In the genomic region with DNA sequence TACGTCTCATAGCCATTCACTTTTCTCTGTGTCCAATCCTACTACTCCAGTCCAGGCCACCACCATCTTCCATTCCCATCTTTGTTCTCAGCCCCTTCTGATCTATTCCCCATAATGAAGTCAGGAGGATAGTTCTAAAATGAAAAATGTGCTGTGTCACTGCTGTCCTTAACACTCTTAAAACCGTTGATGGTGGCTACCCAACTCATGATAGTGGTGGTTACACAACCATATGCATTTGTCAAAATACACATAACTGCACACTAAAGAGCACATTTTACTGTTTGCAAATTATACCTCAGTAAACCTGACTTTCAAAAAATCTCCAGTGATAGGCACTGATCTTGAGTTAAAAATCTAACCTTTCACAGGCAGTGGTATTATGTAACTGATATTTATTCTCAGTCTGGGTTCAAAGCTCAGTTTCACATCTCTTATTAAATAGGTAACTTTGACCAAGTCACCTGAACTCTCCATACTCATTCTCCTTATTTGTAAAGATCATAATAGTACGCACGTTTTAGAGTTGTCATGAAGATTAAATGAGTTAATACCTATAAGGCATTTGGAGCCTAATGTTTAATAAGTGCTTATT, we compare ENCODE assay signal across 1 cellular context.
TF ChIP-seq lines count a peak whose summit lies in the region.

No MANE protein-coding gene starts in this region.

TF ChIP-seq in K562, 482 proteins besides CTCF, POLR2A, EP300 and RAD21 (continued from another document):
- TF ChIP-seq, protein P1, sequence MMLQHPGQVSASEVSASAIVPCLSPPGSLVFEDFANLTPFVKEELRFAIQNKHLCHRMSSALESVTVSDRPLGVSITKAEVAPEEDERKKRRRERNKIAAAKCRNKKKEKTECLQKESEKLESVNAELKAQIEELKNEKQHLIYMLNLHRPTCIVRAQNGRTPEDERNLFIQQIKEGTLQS (IDR thresholded peaks at IDR 0.05) = no peak
- TF ChIP-seq, protein P1 (CRISPR knock-in tag; conservative IDR thresholded peaks at IDR 0.05) = no peak
- TF ChIP-seq PCBP1 (IDR thresholded peaks at IDR 0.05; ENCODE audit: low read depth, low read length, poor library complexity, severe bottlenecking) = no peak
- TF ChIP-seq TAF9B (IDR thresholded peaks at IDR 0.05; ENCODE audit: partially characterized antibody) = no peak
- no peak for TF ChIP-seq NFXL1 (CRISPR knock-in tag; IDR thresholded peaks at IDR 0.05)
- TF ChIP-seq, protein P2, sequence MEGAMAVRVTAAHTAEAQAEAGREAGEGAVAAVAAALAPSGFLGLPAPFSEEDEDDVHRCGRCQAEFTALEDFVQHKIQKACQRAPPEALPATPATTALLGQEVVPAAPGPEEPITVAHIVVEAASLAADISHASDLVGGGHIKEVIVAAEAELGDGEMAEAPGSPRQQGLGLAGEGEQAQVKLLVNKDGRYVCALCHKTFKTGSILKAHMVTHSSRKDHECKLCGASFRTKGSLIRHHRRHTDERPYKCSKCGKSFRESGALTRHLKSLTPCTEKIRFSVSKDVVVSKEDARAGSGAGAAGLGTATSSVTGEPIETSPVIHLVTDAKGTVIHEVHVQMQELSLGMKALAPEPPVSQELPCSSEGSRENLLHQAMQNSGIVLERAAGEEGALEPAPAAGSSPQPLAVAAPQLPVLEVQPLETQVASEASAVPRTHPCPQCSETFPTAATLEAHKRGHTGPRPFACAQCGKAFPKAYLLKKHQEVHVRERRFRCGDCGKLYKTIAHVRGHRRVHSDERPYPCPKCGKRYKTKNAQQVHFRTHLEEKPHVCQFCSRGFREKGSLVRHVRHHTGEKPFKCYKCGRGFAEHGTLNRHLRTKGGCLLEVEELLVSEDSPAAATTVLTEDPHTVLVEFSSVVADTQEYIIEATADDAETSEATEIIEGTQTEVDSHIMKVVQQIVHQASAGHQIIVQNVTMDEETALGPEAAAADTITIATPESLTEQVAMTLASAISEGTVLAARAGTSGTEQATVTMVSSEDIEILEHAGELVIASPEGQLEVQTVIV (CRISPR knock-in tag; IDR thresholded peaks at IDR 0.05; ENCODE audit: borderline replicate concordance) = 0 out of 2 replicates have a peak, but pooled peaks have one; percentile 22
- TF ChIP-seq CEBPG (CRISPR knock-in tag; IDR thresholded peaks at IDR 0.05) = no peak
- TF ChIP-seq CEBPG (tag; conservative IDR thresholded peaks at IDR 0.05 in 1 of 2, IDR thresholded peaks at IDR 0.05 in 1 of 2) = 0 out of 4 replicates have a peak, but pooled peaks of 1 of the 2 experiments have one; percentile 8
- TF ChIP-seq, protein P3, sequence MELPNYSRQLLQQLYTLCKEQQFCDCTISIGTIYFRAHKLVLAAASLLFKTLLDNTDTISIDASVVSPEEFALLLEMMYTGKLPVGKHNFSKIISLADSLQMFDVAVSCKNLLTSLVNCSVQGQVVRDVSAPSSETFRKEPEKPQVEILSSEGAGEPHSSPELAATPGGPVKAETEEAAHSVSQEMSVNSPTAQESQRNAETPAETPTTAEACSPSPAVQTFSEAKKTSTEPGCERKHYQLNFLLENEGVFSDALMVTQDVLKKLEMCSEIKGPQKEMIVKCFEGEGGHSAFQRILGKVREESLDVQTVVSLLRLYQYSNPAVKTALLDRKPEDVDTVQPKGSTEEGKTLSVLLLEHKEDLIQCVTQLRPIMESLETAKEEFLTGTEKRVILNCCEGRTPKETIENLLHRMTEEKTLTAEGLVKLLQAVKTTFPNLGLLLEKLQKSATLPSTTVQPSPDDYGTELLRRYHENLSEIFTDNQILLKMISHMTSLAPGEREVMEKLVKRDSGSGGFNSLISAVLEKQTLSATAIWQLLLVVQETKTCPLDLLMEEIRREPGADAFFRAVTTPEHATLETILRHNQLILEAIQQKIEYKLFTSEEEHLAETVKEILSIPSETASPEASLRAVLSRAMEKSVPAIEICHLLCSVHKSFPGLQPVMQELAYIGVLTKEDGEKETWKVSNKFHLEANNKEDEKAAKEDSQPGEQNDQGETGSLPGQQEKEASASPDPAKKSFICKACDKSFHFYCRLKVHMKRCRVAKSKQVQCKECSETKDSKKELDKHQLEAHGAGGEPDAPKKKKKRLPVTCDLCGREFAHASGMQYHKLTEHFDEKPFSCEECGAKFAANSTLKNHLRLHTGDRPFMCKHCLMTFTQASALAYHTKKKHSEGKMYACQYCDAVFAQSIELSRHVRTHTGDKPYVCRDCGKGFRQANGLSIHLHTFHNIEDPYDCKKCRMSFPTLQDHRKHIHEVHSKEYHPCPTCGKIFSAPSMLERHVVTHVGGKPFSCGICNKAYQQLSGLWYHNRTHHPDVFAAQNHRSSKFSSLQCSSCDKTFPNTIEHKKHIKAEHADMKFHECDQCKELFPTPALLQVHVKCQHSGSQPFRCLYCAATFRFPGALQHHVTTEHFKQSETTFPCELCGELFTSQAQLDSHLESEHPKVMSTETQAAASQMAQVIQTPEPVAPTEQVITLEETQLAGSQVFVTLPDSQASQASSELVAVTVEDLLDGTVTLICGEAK (IDR thresholded peaks at IDR 0.05) = no peak
- TF ChIP-seq, protein P3 (CRISPR knock-in tag; IDR thresholded peaks at IDR 0.05) = no peak
- 0 out of 2 replicates have a peak, but pooled peaks have one; percentile 9 for TF ChIP-seq ETV1 (tag; conservative IDR thresholded peaks at IDR 0.05; ENCODE audit: low read depth)
- TF ChIP-seq, protein P4, sequence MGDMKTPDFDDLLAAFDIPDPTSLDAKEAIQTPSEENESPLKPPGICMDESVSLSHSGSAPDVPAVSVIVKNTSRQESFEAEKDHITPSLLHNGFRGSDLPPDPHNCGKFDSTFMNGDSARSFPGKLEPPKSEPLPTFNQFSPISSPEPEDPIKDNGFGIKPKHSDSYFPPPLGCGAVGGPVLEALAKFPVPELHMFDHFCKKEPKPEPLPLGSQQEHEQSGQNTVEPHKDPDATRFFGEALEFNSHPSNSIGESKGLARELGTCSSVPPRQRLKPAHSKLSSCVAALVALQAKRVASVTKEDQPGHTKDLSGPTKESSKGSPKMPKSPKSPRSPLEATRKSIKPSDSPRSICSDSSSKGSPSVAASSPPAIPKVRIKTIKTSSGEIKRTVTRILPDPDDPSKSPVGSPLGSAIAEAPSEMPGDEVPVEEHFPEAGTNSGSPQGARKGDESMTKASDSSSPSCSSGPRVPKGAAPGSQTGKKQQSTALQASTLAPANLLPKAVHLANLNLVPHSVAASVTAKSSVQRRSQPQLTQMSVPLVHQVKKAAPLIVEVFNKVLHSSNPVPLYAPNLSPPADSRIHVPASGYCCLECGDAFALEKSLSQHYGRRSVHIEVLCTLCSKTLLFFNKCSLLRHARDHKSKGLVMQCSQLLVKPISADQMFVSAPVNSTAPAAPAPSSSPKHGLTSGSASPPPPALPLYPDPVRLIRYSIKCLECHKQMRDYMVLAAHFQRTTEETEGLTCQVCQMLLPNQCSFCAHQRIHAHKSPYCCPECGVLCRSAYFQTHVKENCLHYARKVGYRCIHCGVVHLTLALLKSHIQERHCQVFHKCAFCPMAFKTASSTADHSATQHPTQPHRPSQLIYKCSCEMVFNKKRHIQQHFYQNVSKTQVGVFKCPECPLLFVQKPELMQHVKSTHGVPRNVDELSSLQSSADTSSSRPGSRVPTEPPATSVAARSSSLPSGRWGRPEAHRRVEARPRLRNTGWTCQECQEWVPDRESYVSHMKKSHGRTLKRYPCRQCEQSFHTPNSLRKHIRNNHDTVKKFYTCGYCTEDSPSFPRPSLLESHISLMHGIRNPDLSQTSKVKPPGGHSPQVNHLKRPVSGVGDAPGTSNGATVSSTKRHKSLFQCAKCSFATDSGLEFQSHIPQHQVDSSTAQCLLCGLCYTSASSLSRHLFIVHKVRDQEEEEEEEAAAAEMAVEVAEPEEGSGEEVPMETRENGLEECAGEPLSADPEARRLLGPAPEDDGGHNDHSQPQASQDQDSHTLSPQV (IDR thresholded peaks at IDR 0.05) = 0 out of 2 replicates have a peak, but pooled peaks have one; percentile 32
- no peak for TF ChIP-seq SP2 (IDR thresholded peaks at IDR 0.05; ENCODE audit: extremely low read depth, low read depth, low read length, poor library complexity, severe bottlenecking)
- TF ChIP-seq ZNF766 (CRISPR knock-in tag; conservative IDR thresholded peaks at IDR 0.05) = 0 out of 2 replicates have a peak, but pooled peaks have one; percentile 49
- TF ChIP-seq ZNF584 (CRISPR knock-in tag; IDR thresholded peaks at IDR 0.05; ENCODE audit: low read depth) = 0 out of 2 replicates have a peak, but pooled peaks have one; percentile 50
- TF ChIP-seq ZC3H8 (IDR thresholded peaks at IDR 0.05) = no peak
- no peak for TF ChIP-seq HIVEP1 (CRISPR knock-in tag; IDR thresholded peaks at IDR 0.05)
- peak; percentile 45; the same call in 1 of the 2 replicates for TF ChIP-seq EHMT2 (IDR thresholded peaks at IDR 0.05)
- no peak for TF ChIP-seq SRSF1 (IDR thresholded peaks at IDR 0.05; ENCODE audit: low read depth, low read length)
- no peak for TF ChIP-seq CAMTA2 (CRISPR knock-in tag; conservative IDR thresholded peaks at IDR 0.05)
- no peak for TF ChIP-seq EZH2 (IDR thresholded peaks at IDR 0.05; ENCODE audit: borderline replicate concordance, low read depth, low read length)
- TF ChIP-seq ZNF586 (CRISPR knock-in tag; conservative IDR thresholded peaks at IDR 0.05) = no peak
- 0 out of 2 replicates have a peak, but pooled peaks have one; percentile 23 for TF ChIP-seq ARID1B (IDR thresholded peaks at IDR 0.05)
- no peak for TF ChIP-seq SOX6 (IDR thresholded peaks at IDR 0.05)
- TF ChIP-seq RBM39 (optimal IDR thresholded peaks at IDR 0.05; ENCODE audit: low read depth, low read length) = no peak
- no peak for TF ChIP-seq BMI1 (IDR thresholded peaks at IDR 0.05; ENCODE audit: low read length)
- TF ChIP-seq, protein P5, sequence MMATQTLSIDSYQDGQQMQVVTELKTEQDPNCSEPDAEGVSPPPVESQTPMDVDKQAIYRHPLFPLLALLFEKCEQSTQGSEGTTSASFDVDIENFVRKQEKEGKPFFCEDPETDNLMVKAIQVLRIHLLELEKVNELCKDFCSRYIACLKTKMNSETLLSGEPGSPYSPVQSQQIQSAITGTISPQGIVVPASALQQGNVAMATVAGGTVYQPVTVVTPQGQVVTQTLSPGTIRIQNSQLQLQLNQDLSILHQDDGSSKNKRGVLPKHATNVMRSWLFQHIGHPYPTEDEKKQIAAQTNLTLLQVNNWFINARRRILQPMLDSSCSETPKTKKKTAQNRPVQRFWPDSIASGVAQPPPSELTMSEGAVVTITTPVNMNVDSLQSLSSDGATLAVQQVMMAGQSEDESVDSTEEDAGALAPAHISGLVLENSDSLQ (IDR thresholded peaks at IDR 0.05) = no peak
- TF ChIP-seq, protein P6, sequence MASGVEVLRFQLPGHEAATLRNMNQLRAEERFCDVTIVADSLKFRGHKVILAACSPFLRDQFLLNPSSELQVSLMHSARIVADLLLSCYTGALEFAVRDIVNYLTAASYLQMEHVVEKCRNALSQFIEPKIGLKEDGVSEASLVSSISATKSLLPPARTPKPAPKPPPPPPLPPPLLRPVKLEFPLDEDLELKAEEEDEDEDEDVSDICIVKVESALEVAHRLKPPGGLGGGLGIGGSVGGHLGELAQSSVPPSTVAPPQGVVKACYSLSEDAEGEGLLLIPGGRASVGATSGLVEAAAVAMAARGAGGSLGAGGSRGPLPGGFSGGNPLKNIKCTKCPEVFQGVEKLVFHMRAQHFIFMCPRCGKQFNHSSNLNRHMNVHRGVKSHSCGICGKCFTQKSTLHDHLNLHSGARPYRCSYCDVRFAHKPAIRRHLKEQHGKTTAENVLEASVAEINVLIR (CRISPR knock-in tag; IDR thresholded peaks at IDR 0.05) = no peak
- TF ChIP-seq L3MBTL2 (IDR thresholded peaks at IDR 0.05) = no peak
- TF ChIP-seq WHSC1 (IDR thresholded peaks at IDR 0.05; ENCODE audit: low read length) = no peak
- no peak for TF ChIP-seq SPI1 (IDR thresholded peaks at IDR 0.05; ENCODE audit: borderline replicate concordance, low read depth, low read length)
- no peak for TF ChIP-seq TRIM28 (IDR thresholded peaks at IDR 0.05)
- TF ChIP-seq KDM1A (IDR thresholded peaks at IDR 0.05) = no peak
